Comparison of ENCODE assay signal across 9 cellular contexts in the genomic region with DNA sequence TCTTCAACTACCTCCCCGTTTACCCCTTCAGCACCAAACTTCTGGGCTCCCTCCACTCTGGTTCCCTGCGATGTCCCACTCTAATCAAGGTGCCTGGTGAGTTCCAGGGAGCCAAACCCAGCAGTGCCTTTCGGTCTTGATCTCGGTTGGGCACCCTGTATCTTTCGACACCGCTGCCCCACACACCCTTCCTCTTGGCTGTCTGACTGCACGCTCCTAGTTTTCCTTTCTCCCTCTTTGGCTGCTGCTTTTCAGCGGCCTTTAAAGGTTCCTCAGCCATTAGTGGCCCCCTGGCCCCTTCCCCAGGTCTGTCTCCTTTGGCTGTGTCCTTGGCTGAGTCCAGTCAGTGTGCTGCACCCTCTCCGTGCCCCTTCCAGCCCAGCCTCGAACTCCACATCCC. TPM values are rescaled to one million over a fixed set of nuclear protein-coding genes. Genes with fewer than 3 reads are reported as not detected.
A peak's percentile ranks its signal among the peaks of the same experiment; 100 is the strongest.
DNase-seq lines count a peak whose midpoint lies in the region; ATAC-seq, FAIRE-seq and TF ChIP-seq lines count a peak whose summit lies in the region.
"Had no signal": no experiment of that assay in that cellular context is flagged by ENCODE, and none has a peak within 500 bp of the region (broad histone marks: within the 10 kb centered on the region; RNA-seq: fewer than 3 reads in every experiment).

No MANE protein-coding gene starts in this region.

- peak overlapping the region; percentile 70 for H3K4me2 ChIP-seq in H9 (ENCODE audit: insufficient read depth, insufficient read length, low read length)

- no peak overlapping the region for H3K56ac ChIP-seq in H9 (ENCODE audit: insufficient read length, low read depth, low read length)

- H4K5ac ChIP-seq in H9 (ENCODE audit: insufficient read length, low read depth, low read length), result no peak overlapping the region

- TF ChIP-seq CTCF in H9 (conservative IDR thresholded peaks at IDR 0.05) (no peak), pancreas (IDR thresholded peaks at IDR 0.05) (no peak)

- H2AFZ ChIP-seq in H9 (ENCODE audit: low read length), result no peak overlapping the region

- H2BK120ac ChIP-seq in H9 (ENCODE audit: low read depth, low read length, poor library complexity, severe bottlenecking), result no peak overlapping the region

- H4K91ac ChIP-seq in H9 (ENCODE audit: insufficient read length, low read depth, low read length), result no peak overlapping the region

- H2BK20ac ChIP-seq in H9 (ENCODE audit: low read depth, low read length, poor library complexity, severe bottlenecking), result no peak overlapping the region

- H3K4me3 ChIP-seq in iPS-15b (ENCODE audit: low read depth, low read length) (peak overlapping the region; percentile 53), pancreas (peak overlapping the region in 2 of 4 donors; percentile 76 to 84)

- H3K27me3 ChIP-seq in H9 (ENCODE audit: insufficient read depth, low read length) (no peaks in the 10 kb centered on the region), iPS-15b (ENCODE audit: control insufficient read depth, insufficient read depth, low read length) (peaks cover 14% of the 10 kb centered on the region), pancreas (no peaks in the 10 kb centered on the region)

- peaks cover 20 to 23% of the 10 kb centered on the region in 2 experiments for H3K4me1 Mint-ChIP-seq in H9
- peaks cover 34% of the 10 kb centered on the region for H3K4me1 Mint-ChIP-seq in activated naive CD8-positive, alpha-beta T cell treated with anti-CD3 and anti-CD28 coated beads, Interleukin-2, amount 10 ng/mL, durations not matched to agents 7 days and 5 days
- H3K4me1 Mint-ChIP-seq in stimulated activated memory B cell treated with anti-CD40 and anti-IgM and Interleukin-4, amounts not matched to agents 10 μg/mL and 1 μg/mL and 100 μg/mL, for 72 hours, result peaks cover 47% of the 10 kb centered on the region

- no peak overlapping the region for H3K4ac ChIP-seq in H9 (ENCODE audit: low read depth, low read length)

- no peaks in the 10 kb centered on the region for H3K9me3 ChIP-seq in H9 (ENCODE audit: control insufficient read depth, low read depth, low read length)
- no peaks in the 10 kb centered on the region for H3K9me3 ChIP-seq in iPS-15b (ENCODE audit: control insufficient read depth, insufficient read depth, low read length)
- H3K9me3 ChIP-seq in pancreas, result no peaks in the 10 kb centered on the region

- no peaks in the 10 kb centered on the region for H4K20me1 ChIP-seq in H9 (ENCODE audit: control insufficient read depth, insufficient read depth, insufficient read length)

- H3K23ac ChIP-seq in H9 (ENCODE audit: insufficient read length, low read depth, low read length), result no peak overlapping the region

- no peak for FAIRE-seq in pancreas (lab: Jason Lieb, UNC)

- H3K27ac Mint-ChIP-seq in H9, result peak overlapping the region in 1 of 3 experiments; percentile 60; a peak in 1 of 7 replicates
- H3K27ac Mint-ChIP-seq in activated naive CD8-positive, alpha-beta T cell treated with anti-CD3 and anti-CD28 coated beads, Interleukin-2, amount 10 ng/mL, durations not matched to agents 7 days and 5 days, result peak overlapping the region; percentile 2
- H3K27ac Mint-ChIP-seq in stimulated activated memory B cell treated with anti-CD40 and anti-IgM and Interleukin-4, amounts not matched to agents 10 μg/mL and 1 μg/mL and 100 μg/mL, for 72 hours, result peak overlapping the region; percentile 94

- H3K18ac ChIP-seq in H9 (ENCODE audit: insufficient read length, low read depth, low read length), result no peak overlapping the region

- H3K4me1 ChIP-seq in H9 (ENCODE audit: insufficient read depth, low read length) (no peaks in the 10 kb centered on the region), iPS-15b (ENCODE audit: control insufficient read depth, insufficient read depth, low read length) (peaks cover 8% of the 10 kb centered on the region), pancreas (peaks cover 0 to 13% (median 5%) of the 10 kb centered on the region in 3 donors)

- peaks cover 10% of the 10 kb centered on the region for H3K36me3 ChIP-seq in iPS-15b (ENCODE audit: control insufficient read depth, insufficient read depth, low read length)
- peaks cover 0 to under 1% (median 0%) of the 10 kb centered on the region in 3 donors for H3K36me3 ChIP-seq in pancreas

- no peak overlapping the region for H2BK12ac ChIP-seq in H9 (ENCODE audit: insufficient read length, low read depth, low read length)

- H4K8ac ChIP-seq in H9 (replicated peaks; ENCODE audit: insufficient read length, low read depth, low read length), result no peak overlapping the region

- H2BK5ac ChIP-seq in H9 (ENCODE audit: insufficient read length, low read length), result no peak overlapping the region

- no peak overlapping the region for H3K27ac ChIP-seq in H9 (ENCODE audit: insufficient read length, low read depth, low read length)
- no peak overlapping the region for H3K27ac ChIP-seq in pancreas

- H2AK5ac ChIP-seq in H9 (ENCODE audit: insufficient read length, low read length), result no peak overlapping the region

- ATAC-seq in activated naive CD8-positive, alpha-beta T cell treated with anti-CD3 and anti-CD28 coated beads, Interleukin-2, amount 10 ng/mL, durations not matched to agents 7 days and 5 days (ENCODE audit: low read depth), result no peak
- no peak for ATAC-seq in stimulated activated memory B cell treated with anti-CD40 and anti-IgM and Interleukin-4, amounts not matched to agents 10 μg/mL and 1 μg/mL and 100 μg/mL, for 72 hours
- ATAC-seq in pancreas (no peak), HG03097 (IDR thresholded peaks at IDR 0.05; ENCODE audit: low FRiP score, unreplicated experiment) (no peak), HG03025 (IDR thresholded peaks at IDR 0.05; ENCODE audit: low FRiP score, unreplicated experiment) (no peak)

- intact Hi-C loops in pancreas (cut with DNase I), result no loop called here

- DNase-seq in H9, result no peak
- no peak for DNase-seq in activated naive CD8-positive, alpha-beta T cell treated with anti-CD3 and anti-CD28 coated beads, Interleukin-2, amount 10 ng/mL, durations not matched to agents 7 days and 5 days
- DNase-seq in NCI-H1092 (lab: John Stamatoyannopoulos, UW), result no peak
- no peak for DNase-seq in pancreas
- DNase-seq: erythroblast had no signal

- POLR2A ChIA-PET in activated naive CD8-positive, alpha-beta T cell treated with anti-CD3 and anti-CD28 coated beads, Interleukin-2, amount 10 ng/mL, durations not matched to agents 7 days and 5 days (lab: Charles Lee), result no interaction called here

- no peak overlapping the region for H2BK15ac ChIP-seq in H9 (ENCODE audit: low read depth, low read length)

- H3K36me3 Mint-ChIP-seq in H9 (ENCODE audit: insufficient read depth in 1 of 3, low read depth in 3 of 3), result peaks cover 0 to 14% (median 9%) of the 10 kb centered on the region in 3 experiments; a peak in 4 of 7 replicates
- peaks cover 23% of the 10 kb centered on the region for H3K36me3 Mint-ChIP-seq in activated naive CD8-positive, alpha-beta T cell treated with anti-CD3 and anti-CD28 coated beads, Interleukin-2, amount 10 ng/mL, durations not matched to agents 7 days and 5 days
- peaks cover 41% of the 10 kb centered on the region for H3K36me3 Mint-ChIP-seq in stimulated activated memory B cell treated with anti-CD40 and anti-IgM and Interleukin-4, amounts not matched to agents 10 μg/mL and 1 μg/mL and 100 μg/mL, for 72 hours

- H3K27me3 Mint-ChIP-seq in H9 (ENCODE audit: low read depth), result peaks cover 16% of the 10 kb centered on the region
- H3K27me3 Mint-ChIP-seq in activated naive CD8-positive, alpha-beta T cell treated with anti-CD3 and anti-CD28 coated beads, Interleukin-2, amount 10 ng/mL, durations not matched to agents 7 days and 5 days, result no peaks in the 10 kb centered on the region
- no peaks in the 10 kb centered on the region for H3K27me3 Mint-ChIP-seq in stimulated activated memory B cell treated with anti-CD40 and anti-IgM and Interleukin-4, amounts not matched to agents 10 μg/mL and 1 μg/mL and 100 μg/mL, for 72 hours

- WGBS in H9 (ENCODE audit: extremely low coverage, insufficient read length, low lambda C conversion rate), result no CpG with 5 or more reads among the region's 10 CpGs
- 69 to 76% methylated on average over 10 of the region's 10 CpGs for WGBS in pancreas, 2 donors

- peaks cover 7% of the 10 kb centered on the region for H3K23me2 ChIP-seq in H9 (ENCODE audit: insufficient read length, low read depth, low read length, poor library complexity, severe bottlenecking)

- no peaks in the 10 kb centered on the region for H3K9me3 Mint-ChIP-seq in H9
- no peaks in the 10 kb centered on the region for H3K9me3 Mint-ChIP-seq in activated naive CD8-positive, alpha-beta T cell treated with anti-CD3 and anti-CD28 coated beads, Interleukin-2, amount 10 ng/mL, durations not matched to agents 7 days and 5 days
- H3K9me3 Mint-ChIP-seq in stimulated activated memory B cell treated with anti-CD40 and anti-IgM and Interleukin-4, amounts not matched to agents 10 μg/mL and 1 μg/mL and 100 μg/mL, for 72 hours, result no peaks in the 10 kb centered on the region

- peak overlapping the region; percentile 71 to 86 for H3K4me3 Mint-ChIP-seq in H9
- peak overlapping the region; percentile 31 for H3K4me3 Mint-ChIP-seq in activated naive CD8-positive, alpha-beta T cell treated with anti-CD3 and anti-CD28 coated beads, Interleukin-2, amount 10 ng/mL, durations not matched to agents 7 days and 5 days
- H3K4me3 Mint-ChIP-seq in stimulated activated memory B cell treated with anti-CD40 and anti-IgM and Interleukin-4, amounts not matched to agents 10 μg/mL and 1 μg/mL and 100 μg/mL, for 72 hours, result peak overlapping the region; percentile 90

- H3T11ph ChIP-seq in H9 (ENCODE audit: low read length), result no peak overlapping the region

- H3K9ac ChIP-seq in H9 (ENCODE audit: extremely low read depth, insufficient read length, low read length) (no peak overlapping the region), iPS-15b (ENCODE audit: low read depth, low read length) (no peak overlapping the region)

- no peaks in the 10 kb centered on the region for H3K79me1 ChIP-seq in H9 (ENCODE audit: insufficient read depth, low read depth, low read length, poor library complexity, severe bottlenecking)

- no peak overlapping the region for H3K14ac ChIP-seq in H9 (ENCODE audit: insufficient read depth, low read length)

- no peaks in the 10 kb centered on the region for H3K79me2 ChIP-seq in H9 (ENCODE audit: insufficient read depth, low read length)

RNA-seq across cellular contexts. Expression of a gene that starts 0.8 kb away (rescaled TPM):
- total RNA-seq in H9 (2021) (10.3 and 14.4 TPM in 2 replicates), pancreas (10 to 100 TPM in 5 of 6 donors, 1 to 10 TPM in 1; 9.2 to 30.8 (median 17.5) TPM)
- 10 to 100 TPM; 84.0 to 85.7 TPM for total RNA-seq in activated naive CD8-positive, alpha-beta T cell treated with anti-CD3 and anti-CD28 coated beads, Interleukin-2, amount 10 ng/mL, durations not matched to agents 7 days and 5 days
- 100 to 1,000 TPM in 1 of 2 donors, 10 to 100 TPM in 1; 77.6 to 104 TPM for polyA plus RNA-seq in pancreas

RNA-seq across cellular contexts. Expression of a gene that starts 18.0 kb away (rescaled TPM):
- total RNA-seq in H9 (2021) (161 and 164 TPM in 2 replicates), pancreas (10 to 100 TPM; 39.5 to 72.6 (median 53.1) TPM)
- total RNA-seq in activated naive CD8-positive, alpha-beta T cell treated with anti-CD3 and anti-CD28 coated beads, Interleukin-2, amount 10 ng/mL, durations not matched to agents 7 days and 5 days, result 100 to 1,000 TPM; 225 to 227 TPM
- 10 to 100 TPM; 35.0 to 44.7 TPM for polyA plus RNA-seq in pancreas

RNA-seq across cellular contexts. Expression of a gene that starts 18.6 kb away (rescaled TPM):
- total RNA-seq in H9 (2021) (49.8 and 51.3 TPM in 2 replicates), pancreas (10 to 100 TPM; 13.2 to 28.0 (median 18.4) TPM)
- 10 to 100 TPM; 71.8 to 73.3 TPM for total RNA-seq in activated naive CD8-positive, alpha-beta T cell treated with anti-CD3 and anti-CD28 coated beads, Interleukin-2, amount 10 ng/mL, durations not matched to agents 7 days and 5 days
- 10 to 100 TPM; 22.0 to 29.1 TPM for polyA plus RNA-seq in pancreas

RNA-seq across cellular contexts. Expression of a gene that starts 33.0 kb away (rescaled TPM):
- total RNA-seq in H9 (2021) (59.5 TPM in 2 replicates), pancreas (10 to 100 TPM; 12.4 to 19.1 (median 14.5) TPM)
- total RNA-seq in activated naive CD8-positive, alpha-beta T cell treated with anti-CD3 and anti-CD28 coated beads, Interleukin-2, amount 10 ng/mL, durations not matched to agents 7 days and 5 days, result 10 to 100 TPM; 46.3 to 50.8 TPM
- 10 to 100 TPM; 20.4 to 20.6 TPM for polyA plus RNA-seq in pancreas

RNA-seq across cellular contexts. Expression of a gene that starts 41.1 kb away (rescaled TPM):
- 9.0 and 9.2 TPM in 2 replicates for total RNA-seq in H9 (2021)
- 10 to 100 TPM; 25.2 to 26.9 TPM for total RNA-seq in activated naive CD8-positive, alpha-beta T cell treated with anti-CD3 and anti-CD28 coated beads, Interleukin-2, amount 10 ng/mL, durations not matched to agents 7 days and 5 days
- total RNA-seq in pancreas, result 10 to 100 TPM in 1 of 6 donors, 1 to 10 TPM in 5; 2.0 to 12.8 (median 4.4) TPM
- polyA plus RNA-seq in pancreas, result 10 to 100 TPM; 20.5 to 23.7 TPM

Comparison
In these comparisons a context has a peak if more than half of its experiments do, and no peak if none do; other contexts are left out.
1. H3K4me3 Mint-ChIP-seq: peak in every context shown above with its lines; median percentile 90 in stimulated activated memory B cell treated with anti-CD40 and anti-IgM and Interleukin-4, amounts not matched to agents 10 μg/mL and 1 μg/mL and 100 μg/mL, for 72 hours; 78 in H9; 31 in activated naive CD8-positive, alpha-beta T cell treated with anti-CD3 and anti-CD28 coated beads, Interleukin-2, amount 10 ng/mL, durations not matched to agents 7 days and 5 days.